ENCODE assay signal across 8 cellular contexts in the genomic region with DNA sequence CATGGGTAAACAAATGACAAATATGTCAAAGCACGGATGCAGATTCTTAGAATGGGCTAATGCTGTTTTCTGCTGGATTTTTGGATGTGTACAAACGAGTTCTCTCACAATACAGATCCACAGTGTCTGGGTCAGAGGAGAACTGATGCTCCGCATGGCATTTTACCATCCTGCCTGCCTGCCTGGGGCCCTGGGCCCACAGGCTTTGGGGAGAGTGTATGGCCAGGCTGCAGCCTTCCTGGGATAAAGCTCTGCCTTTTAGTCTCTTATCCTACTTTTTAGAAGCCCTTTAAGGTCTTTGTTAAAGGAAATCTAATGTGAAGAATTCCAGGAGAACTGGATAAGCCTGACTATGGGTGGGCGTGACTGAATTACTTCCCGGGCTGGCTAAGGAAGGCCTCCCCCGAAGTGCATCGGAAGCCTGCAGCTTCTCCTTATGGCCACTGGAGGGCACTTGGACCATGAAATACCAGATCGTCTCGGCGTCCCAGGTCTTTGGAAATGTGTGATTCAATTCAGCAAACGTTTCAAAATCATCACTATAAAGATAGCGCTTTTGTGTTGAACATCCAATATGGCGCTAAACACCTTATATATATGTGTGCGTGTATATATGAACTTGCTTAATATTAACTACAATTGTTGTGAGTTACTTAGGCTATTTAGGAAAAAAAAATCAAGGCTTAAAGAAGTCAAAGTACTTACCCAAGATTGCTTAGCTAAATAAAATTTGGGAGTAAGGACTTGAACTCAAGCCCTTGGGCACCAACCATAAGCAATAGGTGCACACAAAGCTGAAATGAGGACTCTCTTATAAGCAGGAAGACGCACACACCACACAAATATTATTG. TPM values are rescaled to one million over a fixed set of nuclear protein-coding genes. Genes with fewer than 3 reads are reported as not detected.
DNase-seq lines count a peak whose midpoint lies in the region; ATAC-seq lines count a peak whose summit lies in the region.

No MANE protein-coding gene starts in this region.

- no peaks in the 10 kb centered on the region for H3K9me3 Mint-ChIP-seq in activated naive CD4-positive, alpha-beta T cell treated with anti-CD3 and anti-CD28 coated beads for 36 hours

- no peak overlapping the region for H3K4me3 ChIP-seq in aorta (ENCODE audit: low read length in 2 of 2)

- peaks cover 0 to 2% of the 10 kb centered on the region in 2 donors for H3K4me1 ChIP-seq in aorta (ENCODE audit: control insufficient read depth in 1 of 2, insufficient read depth in 2 of 2, low read length in 2 of 2)

- peak; percentile 81 for ATAC-seq in GM21576 (IDR thresholded peaks at IDR 0.05; ENCODE audit: unreplicated experiment)
- peak; percentile 76 for ATAC-seq in aorta (ENCODE audit: low FRiP score)

- no peaks in the 10 kb centered on the region for H3K27me3 Mint-ChIP-seq in activated naive CD4-positive, alpha-beta T cell treated with anti-CD3 and anti-CD28 coated beads for 36 hours (ENCODE audit: low read depth)

- peak; percentile 64 for DNase-seq in DMS114 treated with DMSO at 0.1 percent for 48 hours (lab: John Stamatoyannopoulos, UW; ENCODE audit: unreplicated experiment)
- peak; percentile 74 for DNase-seq in M059J (ENCODE audit: low read depth)
- DNase-seq in SIG-M5 treated with dmso at 0.1 percent for 504 hours (lab: John Stamatoyannopoulos, UW; ENCODE audit: unreplicated experiment) = peak; percentile 86
- DNase-seq in activated naive CD4-positive, alpha-beta T cell treated with anti-CD3 and anti-CD28 coated beads for 36 hours = peak; percentile 76
- DNase-seq in globus pallidus (ENCODE audit: low spot score) = peak; percentile 48
- DNase-seq in pons (ENCODE audit: low spot score) = peak; percentile 72
- DNase-seq in aorta = peak; percentile 78 to 79

- no peak overlapping the region for H3K27ac ChIP-seq in aorta (ENCODE audit: low read depth in 1 of 2, low read length in 2 of 2)

- CTCF ChIA-PET in activated naive CD4-positive, alpha-beta T cell treated with anti-CD3 and anti-CD28 coated beads for 36 hours (lab: Charles Lee) = interaction anchor here (0.6 to 6.1 kb wide), 35 partner anchors 10 to 552 kb away, joined by 3 to 78 read pairs (median 4); partner anchors contain the start of genes DES, DNPEP, INHA and OBSL1

- H3K9me3 ChIP-seq in aorta (ENCODE audit: control insufficient read depth, low read length) = no peaks in the 10 kb centered on the region

- H3K4me3 Mint-ChIP-seq in activated naive CD4-positive, alpha-beta T cell treated with anti-CD3 and anti-CD28 coated beads for 36 hours = no peak overlapping the region

- H3K27ac Mint-ChIP-seq in activated naive CD4-positive, alpha-beta T cell treated with anti-CD3 and anti-CD28 coated beads for 36 hours = no peak overlapping the region

- no peaks in the 10 kb centered on the region for H3K4me1 Mint-ChIP-seq in activated naive CD4-positive, alpha-beta T cell treated with anti-CD3 and anti-CD28 coated beads for 36 hours (ENCODE audit: low read depth)

- intact Hi-C loops in activated naive CD4-positive, alpha-beta T cell treated with anti-CD3 and anti-CD28 coated beads for 36 hours (cut with micrococcal nuclease) = loop anchor here (1.0 to 2.0 kb wide), 6 partner anchors 31 to 286 kb away; partner anchors contain the start of gene SPEG
- intact Hi-C loops in aorta (cut with DNase I) = loop anchor here (1.0 to 10.0 kb wide), 4 partner anchors 52 to 282 kb away; no protein-coding TSS in a partner anchor

- no peaks in the 10 kb centered on the region for H3K27me3 ChIP-seq in aorta (ENCODE audit: control insufficient read depth in 1 of 2, insufficient read depth in 2 of 2, low read length in 1 of 2)

- H3K36me3 Mint-ChIP-seq in activated naive CD4-positive, alpha-beta T cell treated with anti-CD3 and anti-CD28 coated beads for 36 hours (ENCODE audit: low read depth) = no peaks in the 10 kb centered on the region

- 18% methylated on average over 15 of the region's 15 CpGs for WGBS in aorta, 2 donors

- no peaks in the 10 kb centered on the region for H3K36me3 ChIP-seq in aorta (ENCODE audit: control insufficient read depth in 1 of 2, insufficient read depth in 2 of 2, low read length in 1 of 2)

RNA-seq across cellular contexts. Expression of gene DNPEP, which starts 15.2 kb away (rescaled TPM):
- total RNA-seq in M059J (2014; rRNA removed; shearing (Covaris generic)) = 75.8 and 88.2 TPM in 2 replicates
- 10 to 100 TPM; 67.1 to 74.2 TPM for total RNA-seq in activated naive CD4-positive, alpha-beta T cell treated with anti-CD3 and anti-CD28 coated beads for 36 hours
- total RNA-seq in aorta = 10 to 100 TPM; 40.8 to 60.2 TPM
- polyA plus RNA-seq in aorta = 100 to 1,000 TPM in 1 of 2 donors, 10 to 100 TPM in 1; 64.7 to 127 TPM

RNA-seq across cellular contexts. Expression of gene DES, which starts 15.3 kb away (rescaled TPM):
- 0.37 TPM in 1 of 2 replicates, not detected in the other for total RNA-seq in M059J (2014; rRNA removed; shearing (Covaris generic))
- not detected for total RNA-seq in activated naive CD4-positive, alpha-beta T cell treated with anti-CD3 and anti-CD28 coated beads for 36 hours
- 100 to 1,000 TPM; 282 to 314 TPM for total RNA-seq in aorta
- polyA plus RNA-seq in aorta = 100 to 1,000 TPM in 1 of 2 donors, 10 to 100 TPM in 1; 22.5 to 145 TPM

RNA-seq across cellular contexts. Expression of gene SPEG, which starts 31.8 kb away (rescaled TPM):
- 9.8 and 13.9 TPM in 2 replicates for total RNA-seq in M059J (2014; rRNA removed; shearing (Covaris generic))
- total RNA-seq in activated naive CD4-positive, alpha-beta T cell treated with anti-CD3 and anti-CD28 coated beads for 36 hours = 1 to 10 TPM; 1.3 to 1.4 TPM
- total RNA-seq in aorta = 100 to 1,000 TPM; 261 to 453 TPM
- 1,000 to 10,000 TPM in 1 of 2 donors, 10 to 100 TPM in 1; 81.6 to 1,108 TPM for polyA plus RNA-seq in aorta

Comparison
In these comparisons a context has a peak if more than half of its experiments do, and no peak if none do; other contexts are left out.
1. RNA of gene DES, which starts 15.3 kb away (total RNA-seq): 282 to 314 TPM in aorta; 0.37 TPM in M059J and not detected in activated naive CD4-positive, alpha-beta T cell treated with anti-CD3 and anti-CD28 coated beads for 36 hours; every median in the first group is over 100 times any median in the second.
2. RNA of gene SPEG, which starts 31.8 kb away (total RNA-seq): 261 to 453 TPM in aorta; 9.8 to 13.9 TPM in M059J and 1.3 to 1.4 TPM in activated naive CD4-positive, alpha-beta T cell treated with anti-CD3 and anti-CD28 coated beads for 36 hours; every median in the first group is over 10 times any median in the second.
3. Peak in every context shown above with its lines, with median percentiles within 50 percentile points of each other: DNase-seq.